ENCODE assay signal across 23 cellular contexts in genomic region chr1:210937846-210938245, GRCh38.
DNase-seq lines count a peak whose midpoint lies in the region; ATAC-seq, FAIRE-seq and TF ChIP-seq lines count a peak whose summit lies in the region.
"Had no signal": no experiment of that assay in that cellular context is flagged by ENCODE, and none has a peak within 500 bp of the region (broad histone marks: within the 10 kb centered on the region; RNA-seq: fewer than 3 reads in every experiment).

No MANE protein-coding gene starts in this region.

- no peaks in the 10 kb centered on the region for H3K79me2 ChIP-seq in hepatocyte

- H3K4me1 ChIP-seq in hepatocyte (ENCODE audit: insufficient read depth), result no peaks in the 10 kb centered on the region
- H3K4me1 ChIP-seq: HAP-1 had no signal

- in situ Hi-C loops in ACHN (cut with HindIII; ENCODE audit: low pct_ligation_motif_present, low pct_unique_long_range_greater_than_20kb, low sequenced_read_pairs), result no loop called here

- ATAC-seq in GM19324 (IDR thresholded peaks at IDR 0.05; ENCODE audit: low FRiP score, unreplicated experiment), result no peak

- no peaks in the 10 kb centered on the region for H3K36me3 ChIP-seq in hepatocyte (replicated peaks; ENCODE audit: insufficient read depth, low read depth)
- H3K36me3 ChIP-seq: BE2C, HAP-1 had no signal

- no peaks in the 10 kb centered on the region for H4K20me1 ChIP-seq in hepatocyte (ENCODE audit: insufficient read depth, poor library complexity, severe bottlenecking)

- FAIRE-seq in RCC 7860 (lab: Jason Lieb, UNC), result peak; percentile 86

- H3K27me3 ChIP-seq in hepatocyte, result no peaks in the 10 kb centered on the region
- H3K27me3 ChIP-seq: BE2C had no signal

- no peaks in the 10 kb centered on the region for H3K9me3 ChIP-seq in hepatocyte (ENCODE audit: low read depth)
- H3K9me3 ChIP-seq: BE2C, HAP-1 had no signal

- peak; percentile 27 for DNase-seq in ACHN
- peak; percentile 82 for DNase-seq in RCC 7860 (ENCODE audit: low spot score)
- DNase-seq in glomerular visceral epithelial cell (ENCODE audit: extremely low spot score), result peak; percentile 72
- peak; percentile 48 for DNase-seq in myocyte (ENCODE audit: low read depth)
- DNase-seq in hepatocyte (ENCODE audit: low spot score), result no peak
- DNase-seq in CD1c-positive myeloid dendritic cell (ENCODE audit: extremely low spot score), result no peak
- no peak for DNase-seq in NCI-H1092 (lab: John Stamatoyannopoulos, UW)
- DNase-seq: BE2C, DMS153, DND-41, HFFc6, NCI-H1092 treated with DMSO at 0.1 percent for 48 hours, NCI-H146, NCI-H2029, NCI-H446 treated with DMSO at 0.1 percent for 48 hours, NCI-H526, PC-9, Right ventricle myocardium superior, RPMI8226 had no signal

- TF ChIP-seq CTCF in hepatocyte (IDR thresholded peaks at IDR 0.05; ENCODE audit: poor library complexity), result no peak

- no peak overlapping the region for H3K4me3 ChIP-seq in hepatocyte
- H3K4me3 ChIP-seq: HAP-1, PC-9 had no signal

- no peak overlapping the region for H3K4me2 ChIP-seq in hepatocyte
- H3K4me2 ChIP-seq: PC-9 had no signal

- H2AFZ ChIP-seq in hepatocyte, result no peak overlapping the region
- H2AFZ ChIP-seq: PC-9 had no signal

- H3K27ac ChIP-seq in hepatocyte, result no peak overlapping the region
- H3K27ac ChIP-seq: 22Rv1, HL-60, PC-9 had no signal

- no peaks in the 10 kb centered on the region for H3K9me2 ChIP-seq in hepatocyte (replicated peaks; ENCODE audit: insufficient read depth)

Comparison
In these comparisons a context has a peak if more than half of its experiments do, and no peak if none do; other contexts are left out.
1. DNase-seq: peak in ACHN (single experiment), RCC 7860 (single experiment), glomerular visceral epithelial cell (single experiment) and myocyte (single experiment); none in hepatocyte (single experiment), CD1c-positive myeloid dendritic cell (single experiment) and NCI-H1092 (single experiment).